ENCODE assay signal across 1 cellular context in the genomic region with DNA sequence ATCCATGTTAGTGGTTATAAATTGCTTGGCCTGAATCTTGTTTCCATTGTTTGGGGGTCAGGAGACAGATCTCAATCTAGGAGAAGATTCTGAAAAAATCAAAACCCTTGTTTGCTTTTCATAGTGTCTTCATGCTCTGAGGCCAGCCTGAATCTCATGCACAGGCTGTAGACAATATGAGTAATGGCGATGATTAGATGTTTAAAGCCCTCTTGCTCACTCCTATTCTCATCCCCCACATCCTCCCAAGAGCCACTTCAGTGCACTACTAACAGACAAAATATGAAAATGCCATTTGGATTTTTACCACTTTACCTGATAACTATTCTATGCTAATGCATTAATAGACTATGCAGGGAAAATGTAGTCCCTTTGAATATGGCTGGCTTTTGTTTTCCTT.
TF ChIP-seq lines count a peak whose summit lies in the region.

No MANE protein-coding gene starts in this region.

TF ChIP-seq in HCT116, 20 proteins besides CTCF, POLR2A, EP300 and RAD21 (continued from another document):
- TF ChIP-seq YY1 (IDR thresholded peaks at IDR 0.05; ENCODE audit: extremely low read depth, insufficient replicate concordance, low read depth, low read length), result no peak
- TF ChIP-seq ELF1 (IDR thresholded peaks at IDR 0.05; ENCODE audit: borderline replicate concordance, low read depth), result no peak
- TF ChIP-seq, protein P1, sequence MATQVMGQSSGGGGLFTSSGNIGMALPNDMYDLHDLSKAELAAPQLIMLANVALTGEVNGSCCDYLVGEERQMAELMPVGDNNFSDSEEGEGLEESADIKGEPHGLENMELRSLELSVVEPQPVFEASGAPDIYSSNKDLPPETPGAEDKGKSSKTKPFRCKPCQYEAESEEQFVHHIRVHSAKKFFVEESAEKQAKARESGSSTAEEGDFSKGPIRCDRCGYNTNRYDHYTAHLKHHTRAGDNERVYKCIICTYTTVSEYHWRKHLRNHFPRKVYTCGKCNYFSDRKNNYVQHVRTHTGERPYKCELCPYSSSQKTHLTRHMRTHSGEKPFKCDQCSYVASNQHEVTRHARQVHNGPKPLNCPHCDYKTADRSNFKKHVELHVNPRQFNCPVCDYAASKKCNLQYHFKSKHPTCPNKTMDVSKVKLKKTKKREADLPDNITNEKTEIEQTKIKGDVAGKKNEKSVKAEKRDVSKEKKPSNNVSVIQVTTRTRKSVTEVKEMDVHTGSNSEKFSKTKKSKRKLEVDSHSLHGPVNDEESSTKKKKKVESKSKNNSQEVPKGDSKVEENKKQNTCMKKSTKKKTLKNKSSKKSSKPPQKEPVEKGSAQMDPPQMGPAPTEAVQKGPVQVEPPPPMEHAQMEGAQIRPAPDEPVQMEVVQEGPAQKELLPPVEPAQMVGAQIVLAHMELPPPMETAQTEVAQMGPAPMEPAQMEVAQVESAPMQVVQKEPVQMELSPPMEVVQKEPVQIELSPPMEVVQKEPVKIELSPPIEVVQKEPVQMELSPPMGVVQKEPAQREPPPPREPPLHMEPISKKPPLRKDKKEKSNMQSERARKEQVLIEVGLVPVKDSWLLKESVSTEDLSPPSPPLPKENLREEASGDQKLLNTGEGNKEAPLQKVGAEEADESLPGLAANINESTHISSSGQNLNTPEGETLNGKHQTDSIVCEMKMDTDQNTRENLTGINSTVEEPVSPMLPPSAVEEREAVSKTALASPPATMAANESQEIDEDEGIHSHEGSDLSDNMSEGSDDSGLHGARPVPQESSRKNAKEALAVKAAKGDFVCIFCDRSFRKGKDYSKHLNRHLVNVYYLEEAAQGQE (IDR thresholded peaks at IDR 0.05; ENCODE audit: low read depth), result no peak
- TF ChIP-seq TCF7L2 (IDR thresholded peaks at IDR 0.05; ENCODE audit: borderline replicate concordance, extremely low read depth, insufficient read depth, insufficient read length), result no peak
- TF ChIP-seq, protein P2, sequence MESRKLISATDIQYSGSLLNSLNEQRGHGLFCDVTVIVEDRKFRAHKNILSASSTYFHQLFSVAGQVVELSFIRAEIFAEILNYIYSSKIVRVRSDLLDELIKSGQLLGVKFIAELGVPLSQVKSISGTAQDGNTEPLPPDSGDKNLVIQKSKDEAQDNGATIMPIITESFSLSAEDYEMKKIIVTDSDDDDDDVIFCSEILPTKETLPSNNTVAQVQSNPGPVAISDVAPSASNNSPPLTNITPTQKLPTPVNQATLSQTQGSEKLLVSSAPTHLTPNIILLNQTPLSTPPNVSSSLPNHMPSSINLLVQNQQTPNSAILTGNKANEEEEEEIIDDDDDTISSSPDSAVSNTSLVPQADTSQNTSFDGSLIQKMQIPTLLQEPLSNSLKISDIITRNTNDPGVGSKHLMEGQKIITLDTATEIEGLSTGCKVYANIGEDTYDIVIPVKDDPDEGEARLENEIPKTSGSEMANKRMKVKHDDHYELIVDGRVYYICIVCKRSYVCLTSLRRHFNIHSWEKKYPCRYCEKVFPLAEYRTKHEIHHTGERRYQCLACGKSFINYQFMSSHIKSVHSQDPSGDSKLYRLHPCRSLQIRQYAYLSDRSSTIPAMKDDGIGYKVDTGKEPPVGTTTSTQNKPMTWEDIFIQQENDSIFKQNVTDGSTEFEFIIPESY (IDR thresholded peaks at IDR 0.05; ENCODE audit: extremely low read depth, insufficient replicate concordance, low read length), result no peak
